28 cellular contexts compared by ENCODE assay signal in genomic region chr12:48060474-48060873, GRCh38. TPM values are rescaled to one million over a fixed set of nuclear protein-coding genes. Genes with fewer than 3 reads are reported as not detected.
DNase-seq lines count a peak whose midpoint lies in the region; ATAC-seq, FAIRE-seq and TF ChIP-seq lines count a peak whose summit lies in the region.
"Had no signal": no experiment of that assay in that cellular context is flagged by ENCODE, and none has a peak within 500 bp of the region (broad histone marks: within the 10 kb centered on the region; RNA-seq: fewer than 3 reads in every experiment).

No MANE protein-coding gene starts in this region.

- no peak for ATAC-seq in activated T-cell treated with anti-CD3 and anti-CD28 coated beads, Interleukin-2, amount 50 U/mL, for 72 hours (replicated peaks in 1 of 2)
- ATAC-seq in IMR-90 (ENCODE audit: low read depth) = no peak
- ATAC-seq in GM12878 = no peak

- CTCF ChIA-PET in IMR-90 (lab: Yijun Ruan, JAX) (no interaction called here), GM12878 (lab: Yijun Ruan, JAX) (no interaction called here)

- no peak overlapping the region for H3K56ac ChIP-seq in IMR-90 (ENCODE audit: extremely low read depth, insufficient read depth, low read length)

- RAD21 ChIA-PET in GM12878 (lab: Charles Lee; ENCODE audit: unreplicated experiment) = no interaction called here

- H3K36me3 ChIP-seq in IMR-90 (ENCODE audit: control insufficient read depth, insufficient read depth, low read length) (peaks cover 19% of the 10 kb centered on the region), GM12878 (ENCODE audit: control insufficient read depth in 2 of 2, insufficient read depth in 2 of 2, low read length in 1 of 2) (peaks cover 3 to 4% of the 10 kb centered on the region in 2 experiments)

- H3K9me3 Mint-ChIP-seq in activated T-cell treated with anti-CD3 and anti-CD28 coated beads, Interleukin-2, amount 50 U/mL, for 72 hours = peaks cover 3 to 11% of the 10 kb centered on the region in 2 donors
- H3K9me3 Mint-ChIP-seq: CD4-positive, alpha-beta T cell had no signal

- H3K9ac ChIP-seq in IMR-90 (ENCODE audit: low read depth, low read length) = no peak overlapping the region
- no peak overlapping the region for H3K9ac ChIP-seq in GM12878 (ENCODE audit: control insufficient read depth, insufficient read depth, low read length)
- H3K9ac ChIP-seq: BLaER1 treated with 17β-estradiol and CSF1 and Interleukin-3, amounts not matched to agents 10 nM and 100 nM; GM23248 had no signal

- no peak overlapping the region for H2BK5ac ChIP-seq in IMR-90 (ENCODE audit: low read depth, low read length, poor library complexity, severe bottlenecking)

- H3K14ac ChIP-seq in IMR-90 (replicated peaks; ENCODE audit: low read depth, low read length) = no peak overlapping the region

- dilution Hi-C loops in IMR-90 (cut with HindIII; ENCODE audit: low sequenced_read_pairs, unreplicated experiment) = no loop called here

- no peaks in the 10 kb centered on the region for H3K79me1 ChIP-seq in IMR-90 (ENCODE audit: low read depth in 1 of 2, low read length in 2 of 2)

- TF ChIP-seq POLR2A in IMR-90 (IDR thresholded peaks at IDR 0.05; ENCODE audit: low read depth, low read length) (no peak), GM12878 (IDR thresholded peaks at IDR 0.05; ENCODE audit: low read depth, low read length) (no peak)

- POLR2A ChIA-PET in IMR-90 (lab: Charles Lee; ENCODE audit: unreplicated experiment) (no interaction called here), GM12878 (lab: Charles Lee) (no interaction called here)

- no peaks in the 10 kb centered on the region for H3K4me1 ChIP-seq in IMR-90 (ENCODE audit: control insufficient read depth, insufficient read depth, low read length)
- H3K4me1 ChIP-seq in GM12878 (ENCODE audit: control insufficient read depth, insufficient read depth, low read length) = no peaks in the 10 kb centered on the region
- H3K4me1 ChIP-seq: BE2C; BLaER1 treated with 17β-estradiol and CSF1 and Interleukin-3, amounts not matched to agents 10 nM and 100 nM had no signal

- H3K79me2 ChIP-seq in GM12878 (ENCODE audit: control insufficient read depth, insufficient read depth, low read length) = no peaks in the 10 kb centered on the region

- WGBS in IMR-90 (ENCODE audit: extremely low coverage in 2 of 2, insufficient read length in 1 of 2), 2 experiments = no CpG with 5 or more reads among the region's 2 CpGs
- WGBS in GM12878 (ENCODE audit: insufficient coverage, insufficient replicate concordance, low lambda C conversion rate, missing lambda C conversion rate) = 97% methylated on average over 2 of the region's 2 CpGs

- no peak for TF ChIP-seq RAD21 in IMR-90 (IDR thresholded peaks at IDR 0.05; ENCODE audit: low read length)
- TF ChIP-seq RAD21 in GM12878 (IDR thresholded peaks at IDR 0.05; ENCODE audit: insufficient read depth, low read depth, low read length) = no peak

- TF ChIP-seq EP300 in GM12878 (IDR thresholded peaks at IDR 0.05; ENCODE audit: borderline replicate concordance in 1 of 2, control insufficient read depth in 1 of 2, low read depth in 2 of 2, low read length in 2 of 2) = no peak

- peak overlapping the region; percentile 50 for H3K27ac Mint-ChIP-seq in activated T-cell treated with anti-CD3 and anti-CD28 coated beads, Interleukin-2, amount 50 U/mL, for 72 hours
- H3K27ac Mint-ChIP-seq: CD14-positive monocyte; CD4-positive, alpha-beta T cell; HFFc6 had no signal

- intact Hi-C loops in IMR-90 (cut with micrococcal nuclease) = no loop called here
- intact Hi-C loops in GM12878 (cut with micrococcal nuclease; ENCODE audit: unreplicated experiment) = no loop called here

- H2AK9ac ChIP-seq in IMR-90 (replicated peaks; ENCODE audit: low read depth, low read length, poor library complexity) = no peak overlapping the region

- H3K4me3 ChIP-seq in IMR-90 (ENCODE audit: insufficient read depth, low read depth, low read length) (no peak overlapping the region), GM12878 (no peak overlapping the region)
- H3K4me3 ChIP-seq: GM23248 had no signal

- no peak overlapping the region for H4K91ac ChIP-seq in IMR-90 (ENCODE audit: insufficient read depth, low read depth, low read length)

- TF ChIP-seq CTCF in IMR-90 (conservative IDR thresholded peaks at IDR 0.05; ENCODE audit: low read depth, low read length) = no peak
- no peak for TF ChIP-seq CTCF in GM12878 (IDR thresholded peaks at IDR 0.05 in 2 of 3, conservative IDR thresholded peaks at IDR 0.05 in 1 of 3; ENCODE audit: control insufficient read depth in 2 of 3, extremely low read depth in 1 of 3, insufficient read depth in 1 of 3, low read depth in 3 of 3, low read length in 3 of 3)

- H2AK5ac ChIP-seq in IMR-90 (ENCODE audit: low read depth, low read length) = no peak overlapping the region

- FAIRE-seq in GM12878 (lab: Jason Lieb, UNC) = no peak
- FAIRE-seq: D721Med, GM12891, GM18507, GM19239, H1 had no signal

- no peak overlapping the region for H3K4me3 Mint-ChIP-seq in activated T-cell treated with anti-CD3 and anti-CD28 coated beads, Interleukin-2, amount 50 U/mL, for 72 hours
- H3K4me3 Mint-ChIP-seq: CD14-positive monocyte; CD4-positive, alpha-beta T cell; CD8-positive, alpha-beta memory T cell; HFFc6 had no signal

- H3K27me3 ChIP-seq in IMR-90 (ENCODE audit: control insufficient read depth, insufficient read depth, low read length) = no peaks in the 10 kb centered on the region
- H3K27me3 ChIP-seq in GM12878 (replicated peaks in 1 of 2; ENCODE audit: control insufficient read depth in 2 of 2, insufficient read depth in 2 of 2, low read length in 1 of 2) = no peaks in the 10 kb centered on the region
- H3K27me3 ChIP-seq: BE2C; BLaER1 treated with 17β-estradiol and CSF1 and Interleukin-3, amounts not matched to agents 10 nM and 100 nM had no signal

- SMC1A ChIA-PET in GM12878 (lab: Charles Lee; ENCODE audit: uncharacterized antibody, unreplicated experiment) = interaction anchor here (1.1 kb wide), 1 partner anchor 10 kb away, joined by 3 read pairs; no protein-coding TSS in a partner anchor

- no peak overlapping the region for H4K5ac ChIP-seq in IMR-90 (ENCODE audit: low read depth, low read length)

- in situ Hi-C loops in IMR-90 (cut with MboI; ENCODE audit: low sequenced_read_pairs) (no loop called here), GM12878 (cut with MboI) (no loop called here)

- no peak for DNase-seq in activated T-cell treated with anti-CD3 and anti-CD28 coated beads, Interleukin-2, amount 50 U/mL, for 72 hours
- DNase-seq in activated T-cell treated with anti-CD3 and anti-CD28 coated beads, Interleukin-2, amount 50 U/mL, for 1 hour = no peak
- no peak for DNase-seq in IMR-90
- no peak for DNase-seq in GM12878 (ENCODE audit: low read depth, low spot score)
- peak; percentile 20 for DNase-seq in iris pigment epithelial cell (ENCODE audit: low read depth)
- DNase-seq in HCEC 1CT = no peak
- DNase-seq in caudate nucleus (lab: John Stamatoyannopoulos, UW) = no peak
- no peak for DNase-seq in NCI-H1105 (lab: John Stamatoyannopoulos, UW)
- DNase-seq: ACHN; AML-193; BE2C; CD4-positive, alpha-beta T cell; CD8-positive, alpha-beta memory T cell; DMS 273 treated with DMSO at 0.1 percent for 48 hours; DMS79; EL; GDM1; GM23248; H7; HFFc6 had no signal

- H3K36me3 Mint-ChIP-seq in activated T-cell treated with anti-CD3 and anti-CD28 coated beads, Interleukin-2, amount 50 U/mL, for 72 hours (ENCODE audit: insufficient read depth in 2 of 2) = peaks cover 22 to 49% of the 10 kb centered on the region in 2 donors

- 0 out of 2 replicates have a peak, but pooled peaks cover under 1% of the 10 kb centered on the region for H3K9me1 ChIP-seq in IMR-90 (ENCODE audit: insufficient read depth, low read length)

- H3K4ac ChIP-seq in IMR-90 (ENCODE audit: low read depth, low read length) = no peak overlapping the region

- H3K9me3 ChIP-seq in IMR-90 (ENCODE audit: control insufficient read depth, insufficient read depth, low read length) = 0 out of 2 replicates have a peak, but pooled peaks cover 1% of the 10 kb centered on the region
- H3K9me3 ChIP-seq in GM12878 (replicated peaks; ENCODE audit: control insufficient read depth, insufficient read depth, low read length) = no peaks in the 10 kb centered on the region; the same call in 1 of the 3 replicates

- H4K20me1 ChIP-seq in IMR-90 (ENCODE audit: insufficient read depth, low read length) = no peaks in the 10 kb centered on the region
- no peaks in the 10 kb centered on the region for H4K20me1 ChIP-seq in GM12878 (ENCODE audit: control insufficient read depth, insufficient read depth)
- H4K20me1 ChIP-seq: BLaER1 treated with 17β-estradiol and CSF1 and Interleukin-3, amounts not matched to agents 10 nM and 100 nM had no signal

- H3K23ac ChIP-seq in IMR-90 (ENCODE audit: low read depth, low read length) = no peak overlapping the region

- no peaks in the 10 kb centered on the region for H3K4me1 Mint-ChIP-seq in activated T-cell treated with anti-CD3 and anti-CD28 coated beads, Interleukin-2, amount 50 U/mL, for 72 hours (ENCODE audit: low read depth)
- H3K4me1 Mint-ChIP-seq: CD14-positive monocyte; CD8-positive, alpha-beta memory T cell had no signal

- H3K18ac ChIP-seq in IMR-90 (ENCODE audit: low read depth, low read length) = no peak overlapping the region

- H3K27me3 Mint-ChIP-seq in activated T-cell treated with anti-CD3 and anti-CD28 coated beads, Interleukin-2, amount 50 U/mL, for 72 hours (ENCODE audit: low read depth) = no peaks in the 10 kb centered on the region
- H3K27me3 Mint-ChIP-seq: CD4-positive, alpha-beta T cell; CD8-positive, alpha-beta memory T cell had no signal

- no peak overlapping the region for H2BK15ac ChIP-seq in IMR-90 (ENCODE audit: low read depth, low read length)

- BruUV-seq in IMR-90 (replicated peaks; lab: Mats Ljungman, UMichigan) = no TSS peak
- TSS peak; percentile 51 for BruUV-seq in GM12878 (replicated peaks; lab: Mats Ljungman, UMichigan)

- no peak overlapping the region for H2AFZ ChIP-seq in IMR-90 (replicated peaks; ENCODE audit: low read length, poor library complexity)
- no peak overlapping the region for H2AFZ ChIP-seq in GM12878 (ENCODE audit: control insufficient read depth, low read depth, low read length)
- H2AFZ ChIP-seq: GM23248 had no signal

- H3K4me2 ChIP-seq in IMR-90 (ENCODE audit: low read depth, low read length) = no peak overlapping the region
- H3K4me2 ChIP-seq in GM12878 (ENCODE audit: control insufficient read depth, insufficient read depth) = no peak overlapping the region
- H3K4me2 ChIP-seq: BLaER1 treated with 17β-estradiol and CSF1 and Interleukin-3, amounts not matched to agents 10 nM and 100 nM had no signal

- no peak overlapping the region for H2BK120ac ChIP-seq in IMR-90 (ENCODE audit: low read depth, low read length)

- H2BK20ac ChIP-seq in IMR-90 (ENCODE audit: low read depth, low read length) = no peak overlapping the region

- H3K27ac ChIP-seq in IMR-90 (ENCODE audit: insufficient read depth, low read length) = no peak overlapping the region
- no peak overlapping the region for H3K27ac ChIP-seq in GM12878 (ENCODE audit: control insufficient read depth, insufficient read depth)
- no peak overlapping the region for H3K27ac ChIP-seq in caudate nucleus (ENCODE audit: low read depth, low read length)
- H3K27ac ChIP-seq: 22Rv1; BLaER1 treated with 17β-estradiol and CSF1 and Interleukin-3, amounts not matched to agents 10 nM and 100 nM; GM23248 had no signal

- H4K8ac ChIP-seq in IMR-90 (ENCODE audit: low read depth in 2 of 2, low read length in 2 of 2) = no peak overlapping the region

RNA-seq across cellular contexts. Expression of gene SENP1, which starts 45.4 kb away (rescaled TPM):
- 10 to 100 TPM; 58.4 to 68.7 TPM for total RNA-seq in activated T-cell treated with anti-CD3 and anti-CD28 coated beads, Interleukin-2, amount 50 U/mL, for 72 hours
- total RNA-seq in IMR-90 (2012; rRNA removed) = 22.5 and 25.3 TPM in 2 replicates
- polyA plus RNA-seq in IMR-90 (2012; rRNA removed) = 6.9 and 7.2 TPM in 2 replicates
- 1.4 and 1.8 TPM in 2 replicates for polyA plus RNA-seq in IMR-90 (2012; cell fraction: cytosol; rRNA removed)
- polyA plus RNA-seq in IMR-90 (2012; cell fraction: nucleus; rRNA removed; ENCODE audit: low replicate concordance) = 1.2 and 8.4 TPM in 2 replicates
- 79.4 and 95.8 TPM in 2 replicates for total RNA-seq in GM12878 (2013; cell fraction: nucleolus; rRNA removed)
- total RNA-seq in GM12878 (2014; rRNA removed) = 30.0 and 35.9 TPM in 2 replicates
- 36.1 and 41.1 TPM in 2 replicates for total RNA-seq in GM12878 (2014; rRNA removed; fragmentation: Illumina TruSeq; extraction: Trizol)
- 28.2 and 29.4 TPM in 2 replicates for total RNA-seq in GM12878 (2021)
- 5.3 TPM for polyA plus RNA-seq in GM12878 (2011; ENCODE audit: low read depth)
- 52.4 and 54.4 TPM in 2 replicates for polyA plus RNA-seq in GM12878 (2011; rRNA removed)
- 20.8 and 25.5 TPM in 2 replicates for polyA plus RNA-seq in GM12878 (2011; cell fraction: cytosol; rRNA removed)
- 17.9 and 23.1 TPM in 2 replicates for polyA plus RNA-seq in GM12878 (2011; cell fraction: nucleus; rRNA removed)
- polyA plus RNA-seq in GM12878 (2012) = 9.5 and 9.9 TPM in 2 replicates
- 34.8 and 39.8 TPM in 2 replicates for polyA plus RNA-seq in GM12878 (2014; fragmentation: Illumina TruSeq; extraction: Trizol)
- polyA plus RNA-seq in GM12878 (2014; fragmentation: Nextera tagmentation; extraction: Ambion mirVana) = 10 to 100 TPM in 1 of 2 experiments, 1 to 10 TPM in 1; 8.1 to 12.5 TPM
- polyA plus RNA-seq in GM12878 (2014; rRNA removed) = 17.3 and 21.2 TPM in 2 replicates
- 10 to 100 TPM; 21.4 to 23.9 TPM for polyA plus RNA-seq in GM12878 (2016; fragmentation: Nextera tagmentation; extraction: Ambion mirVana)
- polyA minus RNA-seq in GM12878 (2011; rRNA and poly(A)+ RNA removed) = 48.7 and 65.6 TPM in 2 replicates
- polyA minus RNA-seq in GM12878 (2011; cell fraction: cytosol; rRNA and poly(A)+ RNA removed) = 14.8 and 20.3 TPM in 2 replicates
- 26.7 and 42.0 TPM in 2 replicates for polyA minus RNA-seq in GM12878 (2011; cell fraction: nucleus; rRNA and poly(A)+ RNA removed)

RNA-seq across cellular contexts. Expression of gene COL2A1, which starts 56.2 kb away (rescaled TPM):
- total RNA-seq in activated T-cell treated with anti-CD3 and anti-CD28 coated beads, Interleukin-2, amount 50 U/mL, for 72 hours = under 1 TPM in 1 of 2 donors, not detected in 1; 0.14 TPM
- total RNA-seq in IMR-90 (2012; rRNA removed) = not detected in 2 replicates
- 0.05 TPM in 1 of 2 replicates, not detected in the other for polyA plus RNA-seq in IMR-90 (2012; rRNA removed)
- 0.03 and 0.05 TPM in 2 replicates for polyA plus RNA-seq in IMR-90 (2012; cell fraction: cytosol; rRNA removed)
- polyA plus RNA-seq in IMR-90 (2012; cell fraction: nucleus; rRNA removed; ENCODE audit: low replicate concordance) = 0.03 and 0.05 TPM in 2 replicates
- total RNA-seq in GM12878 (2013; cell fraction: nucleolus; rRNA removed) = not detected in 2 replicates
- 0.27 and 0.28 TPM in 2 replicates for total RNA-seq in GM12878 (2014; rRNA removed)
- total RNA-seq in GM12878 (2014; rRNA removed; fragmentation: Illumina TruSeq; extraction: Trizol) = 0.09 and 0.13 TPM in 2 replicates
- total RNA-seq in GM12878 (2021) = 0.66 and 0.67 TPM in 2 replicates
- 0.12 TPM for polyA plus RNA-seq in GM12878 (2011; ENCODE audit: low read depth)
- not detected in 2 replicates for polyA plus RNA-seq in GM12878 (2011; rRNA removed)
- polyA plus RNA-seq in GM12878 (2011; cell fraction: cytosol; rRNA removed) = 0.02 TPM in 1 of 2 replicates, not detected in the other
- 0.07 and 0.13 TPM in 2 replicates for polyA plus RNA-seq in GM12878 (2011; cell fraction: nucleus; rRNA removed)
- 0.12 and 0.13 TPM in 2 replicates for polyA plus RNA-seq in GM12878 (2012)
- 0.12 and 0.25 TPM in 2 replicates for polyA plus RNA-seq in GM12878 (2014; fragmentation: Illumina TruSeq; extraction: Trizol)
- polyA plus RNA-seq in GM12878 (2014; fragmentation: Nextera tagmentation; extraction: Ambion mirVana) = under 1 TPM; 0.06 to 0.09 TPM
- 0.33 and 0.65 TPM in 2 replicates for polyA plus RNA-seq in GM12878 (2014; rRNA removed)
- polyA plus RNA-seq in GM12878 (2016; fragmentation: Nextera tagmentation; extraction: Ambion mirVana) = under 1 TPM; 0.19 TPM
- not detected in 2 replicates for polyA minus RNA-seq in GM12878 (2011; rRNA and poly(A)+ RNA removed)
- polyA minus RNA-seq in GM12878 (2011; cell fraction: cytosol; rRNA and poly(A)+ RNA removed) = not detected in 2 replicates
- not detected in 2 replicates for polyA minus RNA-seq in GM12878 (2011; cell fraction: nucleus; rRNA and poly(A)+ RNA removed)
- total RNA-seq: CD4-positive, alpha-beta T cell; CD8-positive, alpha-beta memory T cell; GM23248; HFFc6 had no signal
- polyA plus RNA-seq: CD14-positive monocyte; CD8-positive, alpha-beta memory T cell; GM23248 had no signal

RNA-seq across cellular contexts. Expression of gene PFKM, which starts 58.7 kb away (rescaled TPM):
- 10 to 100 TPM; 29.1 to 35.9 TPM for total RNA-seq in activated T-cell treated with anti-CD3 and anti-CD28 coated beads, Interleukin-2, amount 50 U/mL, for 72 hours
- total RNA-seq in IMR-90 (2012; rRNA removed) (77.5 and 82.6 TPM in 2 replicates), GM12878 (2014; rRNA removed) (59.6 and 62.8 TPM in 2 replicates), GM12878 (2014; rRNA removed; fragmentation: Illumina TruSeq; extraction: Trizol) (55.4 and 56.6 TPM in 2 replicates), GM12878 (2021) (77.5 and 80.0 TPM in 2 replicates)
- polyA plus RNA-seq in IMR-90 (2012; rRNA removed) (49.4 and 56.7 TPM in 2 replicates), GM12878 (2011; rRNA removed) (52.7 and 65.0 TPM in 2 replicates), GM12878 (2014; fragmentation: Illumina TruSeq; extraction: Trizol) (54.1 and 57.9 TPM in 2 replicates), GM12878 (2014; fragmentation: Nextera tagmentation; extraction: Ambion mirVana) (10 to 100 TPM; 27.6 to 39.0 TPM), GM12878 (2014; rRNA removed) (55.3 and 58.6 TPM in 2 replicates), GM12878 (2016; fragmentation: Nextera tagmentation; extraction: Ambion mirVana) (10 to 100 TPM; 54.5 to 56.2 TPM)
- 26.8 and 33.5 TPM in 2 replicates for polyA plus RNA-seq in IMR-90 (2012; cell fraction: cytosol; rRNA removed)
- 76.9 and 127 TPM in 2 replicates for polyA plus RNA-seq in IMR-90 (2012; cell fraction: nucleus; rRNA removed; ENCODE audit: low replicate concordance)
- total RNA-seq in GM12878 (2013; cell fraction: nucleolus; rRNA removed) = 107 and 125 TPM in 2 replicates
- 56.2 TPM for polyA plus RNA-seq in GM12878 (2011; ENCODE audit: low read depth)
- polyA plus RNA-seq in GM12878 (2011; cell fraction: cytosol; rRNA removed) = 53.4 and 56.3 TPM in 2 replicates
- polyA plus RNA-seq in GM12878 (2011; cell fraction: nucleus; rRNA removed) = 137 and 152 TPM in 2 replicates
- polyA plus RNA-seq in GM12878 (2012) = 58.5 and 59.1 TPM in 2 replicates
- 74.3 and 86.8 TPM in 2 replicates for polyA minus RNA-seq in GM12878 (2011; rRNA and poly(A)+ RNA removed)
- 20.0 and 20.2 TPM in 2 replicates for polyA minus RNA-seq in GM12878 (2011; cell fraction: cytosol; rRNA and poly(A)+ RNA removed)
- polyA minus RNA-seq in GM12878 (2011; cell fraction: nucleus; rRNA and poly(A)+ RNA removed) = 44.1 and 51.7 TPM in 2 replicates
